Comparison of ENCODE assay signal across 1 cellular context in genomic region chr20:1325173-1326030, GRCh38.
TF ChIP-seq lines count a peak whose summit lies in the region.

No MANE protein-coding gene starts in this region.

TF ChIP-seq in GM12878, 131 proteins besides CTCF, POLR2A, EP300 and RAD21 (continued from another document):
- peak; percentile 52 for TF ChIP-seq SMARCA5 (IDR thresholded peaks at IDR 0.05)
- TF ChIP-seq SP1 (IDR thresholded peaks at IDR 0.05; ENCODE audit: low read depth, low read length): peak; percentile 29
- TF ChIP-seq RBBP5 (conservative IDR thresholded peaks at IDR 0.05): 0 out of 2 replicates have a peak, but pooled peaks have one; percentile 30
- peak; percentile 99 for TF ChIP-seq YY1 (IDR thresholded peaks at IDR 0.05; ENCODE audit: low read depth, low read length)
- TF ChIP-seq MXI1 (IDR thresholded peaks at IDR 0.05; ENCODE audit: low read depth, low read length): peak; percentile 100
- TF ChIP-seq SREBF2 (IDR thresholded peaks at IDR 0.05; ENCODE audit: low read length): no peak
- no peak for TF ChIP-seq SIX5 (IDR thresholded peaks at IDR 0.05; ENCODE audit: low read depth, low read length, severe bottlenecking)
- TF ChIP-seq RELB (IDR thresholded peaks at IDR 0.05; ENCODE audit: low read depth): peak; percentile 88
- TF ChIP-seq CBX5 (IDR thresholded peaks at IDR 0.05; ENCODE audit: low read depth): peak; percentile 23; the same call in 1 of the 2 replicates
